In the genomic region with DNA sequence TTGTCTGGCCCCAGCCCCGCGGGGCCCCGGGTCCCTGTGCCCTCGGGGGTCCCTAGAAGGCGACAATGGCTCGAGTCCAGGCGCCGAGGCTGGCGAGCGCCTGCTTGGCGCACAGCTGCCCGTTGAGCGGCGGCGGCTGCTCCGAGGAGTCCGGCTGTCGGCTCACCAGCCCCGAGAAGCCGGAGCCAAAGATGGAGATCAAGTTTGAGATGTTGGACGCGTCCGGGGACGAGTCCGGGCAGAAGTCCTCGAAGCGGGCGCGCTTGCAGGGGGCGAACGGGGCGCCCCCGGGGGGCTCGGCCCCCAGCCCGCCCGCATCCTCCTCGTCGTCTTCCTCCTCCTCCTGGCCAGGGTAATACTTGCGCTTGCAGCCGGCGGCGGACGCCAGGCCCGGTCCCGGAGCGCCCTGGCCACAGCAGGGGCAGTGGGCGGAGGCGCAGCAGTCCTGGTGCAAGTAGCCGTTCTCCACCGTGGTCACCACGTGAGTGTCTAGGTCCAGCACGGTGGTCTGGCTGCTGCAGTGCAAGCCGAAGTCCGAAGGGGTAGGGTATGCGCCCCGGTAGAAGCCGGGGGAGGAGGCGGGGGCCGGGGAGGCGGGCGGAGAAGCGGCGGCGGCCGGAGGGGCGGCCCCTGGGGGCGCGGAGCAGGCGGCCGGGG, we compare ENCODE assay signal across 8 cellular contexts. TPM values are rescaled to one million over a fixed set of nuclear protein-coding genes. Genes with fewer than 3 reads are reported as not detected.
DNase-seq lines count a peak whose midpoint lies in the region; ATAC-seq and TF ChIP-seq lines count a peak whose summit lies in the region.

No MANE protein-coding gene starts in this region.

- peak overlapping the region; percentile 62 for H3K9ac ChIP-seq in OCI-LY3 (ENCODE audit: low read length)

- no peak overlapping the region for H2AFZ ChIP-seq in OCI-LY3 (ENCODE audit: low read depth, low read length)

- 0% methylated on average over 11 of the region's 70 CpGs for WGBS in right lobe of liver (ENCODE audit: insufficient coverage, low coverage, low lambda C conversion rate, missing lambda C conversion rate)
- WGBS in suprapubic skin, result 0% methylated on average over 19 of the region's 70 CpGs

- H3K4me1 ChIP-seq in OCI-LY3 (ENCODE audit: low read length) (peaks cover 12% of the 10 kb centered on the region; the same call in 1 of the 2 replicates), right lobe of liver (peaks cover 0 to 15% (median 0%) of the 10 kb centered on the region in 4 donors), suprapubic skin (peaks cover 42% of the 10 kb centered on the region)

- H3K9me3 ChIP-seq in OCI-LY3 (ENCODE audit: insufficient read depth, low read length), result no peaks in the 10 kb centered on the region
- no peaks in the 10 kb centered on the region for H3K9me3 ChIP-seq in right lobe of liver
- H3K9me3 ChIP-seq in suprapubic skin, result no peaks in the 10 kb centered on the region

- H3K27ac ChIP-seq in OCI-LY3 (ENCODE audit: low read length) (no peak overlapping the region), right lobe of liver (peak overlapping the region; percentile 87 to 99 (median 97)), suprapubic skin (peak overlapping the region; percentile 98)

- peak in 1 of 4 donors; percentile 0 for ATAC-seq in right lobe of liver
- no peak for ATAC-seq in HG03469 (IDR thresholded peaks at IDR 0.05; ENCODE audit: unreplicated experiment)
- no peak for ATAC-seq in HG02981 (IDR thresholded peaks at IDR 0.05; ENCODE audit: unreplicated experiment)

- peak; percentile 26 for DNase-seq in activated CD4-positive, alpha-beta T cell treated with anti-CD3 and anti-CD28 coated beads for 48 hours
- DNase-seq in activated CD4-positive, alpha-beta T cell treated with anti-CD3 and anti-CD28 coated beads for 4 hours, result no peak
- peak; percentile 51 to 55 for DNase-seq in cardiac fibroblast (ENCODE audit: low read depth in 2 of 2)
- DNase-seq in right lobe of liver, result peak; percentile 59 to 76 (median 68)
- DNase-seq in suprapubic skin (ENCODE audit: low spot score in 2 of 2), result no peak

- H3K4me3 ChIP-seq in OCI-LY3 (ENCODE audit: low read length) (peak overlapping the region; percentile 79), cardiac fibroblast (replicated peaks in 1 of 2; ENCODE audit: low read depth in 2 of 2, low read length in 2 of 2) (peak overlapping the region; percentile 68 to 92), right lobe of liver (peak overlapping the region; percentile 55 to 99 (median 82)), suprapubic skin (peak overlapping the region; percentile 79)

- H3K36me3 ChIP-seq in OCI-LY3 (replicated peaks; ENCODE audit: low read depth, low read length) (no peaks in the 10 kb centered on the region), right lobe of liver (no peaks in the 10 kb centered on the region), suprapubic skin (no peaks in the 10 kb centered on the region)

- H3K4me2 ChIP-seq in OCI-LY3 (ENCODE audit: low read length), result peak overlapping the region; percentile 100

- TF ChIP-seq EP300 in suprapubic skin (IDR thresholded peaks at IDR 0.05), result no peak

- peaks cover 43% of the 10 kb centered on the region for H3K27me3 ChIP-seq in OCI-LY3 (ENCODE audit: low read depth, low read length)
- no peaks in the 10 kb centered on the region for H3K27me3 ChIP-seq in right lobe of liver
- no peaks in the 10 kb centered on the region for H3K27me3 ChIP-seq in suprapubic skin

- H3K79me2 ChIP-seq in OCI-LY3 (ENCODE audit: low read length), result no peaks in the 10 kb centered on the region

- TF ChIP-seq POLR2A in right lobe of liver (IDR thresholded peaks at IDR 0.05) (no peak), suprapubic skin (IDR thresholded peaks at IDR 0.05) (no peak)

- intact Hi-C loops in right lobe of liver (cut with DNase I), result loop anchor here (5.0 to 10.0 kb wide), 4 partner anchors 140 to 428 kb away; no protein-coding TSS in a partner anchor

- TF ChIP-seq CTCF in OCI-LY3 (IDR thresholded peaks at IDR 0.05; ENCODE audit: low read depth, low read length) (no peak), cardiac fibroblast (IDR thresholded peaks at IDR 0.05; ENCODE audit: low read depth, low read length) (no peak), right lobe of liver (IDR thresholded peaks at IDR 0.05) (no peak), suprapubic skin (IDR thresholded peaks at IDR 0.05) (no peak)

- H4K20me1 ChIP-seq in OCI-LY3 (ENCODE audit: insufficient read depth, low read length), result no peaks in the 10 kb centered on the region

RNA-seq across cellular contexts. Expression of gene IER5L, which starts 1.1 kb away (rescaled TPM):
- total RNA-seq in right lobe of liver (10 to 100 TPM in 3 of 6 experiments, 1 to 10 TPM in 3; 2.7 to 19.8 (median 7.8) TPM), suprapubic skin (1 to 10 TPM; 4.3 to 8.2 (median 6.2) TPM)

Comparison
In these comparisons a context has a peak if more than half of its experiments do, and no peak if none do; other contexts are left out.
1. DNase-seq: peak in activated CD4-positive, alpha-beta T cell treated with anti-CD3 and anti-CD28 coated beads for 48 hours (single experiment), cardiac fibroblast (2 of 2) and right lobe of liver (3 of 3); none in activated CD4-positive, alpha-beta T cell treated with anti-CD3 and anti-CD28 coated beads for 4 hours (0 of 2) and suprapubic skin (0 of 2).
2. Peak in every context shown above with its lines, with median percentiles within 50 percentile points of each other: H3K4me3 ChIP-seq.